In genomic region chr15:43509923-43510229, GRCh38 we compare ENCODE assay signal across 8 cellular contexts. TPM values are rescaled to one million over a fixed set of nuclear protein-coding genes. Genes with fewer than 3 reads are reported as not detected.
DNase-seq lines count a peak whose midpoint lies in the region; ATAC-seq and TF ChIP-seq lines count a peak whose summit lies in the region.

No MANE protein-coding gene starts in this region.

- no peak overlapping the region for H2BK5ac ChIP-seq in H9 (ENCODE audit: insufficient read length, low read length)

- intact Hi-C loops in heart left ventricle (cut with DNase I) (loop anchor here in 7 of 10 donors (1.0 to 10.0 kb wide), 5 partner anchors 15 to 68 kb away; partner anchors contain the start of gene TP53BP1 (in 5 of the 7)), posterior vena cava (cut with DNase I) (no loop called here)

- H3K27ac Mint-ChIP-seq in H9 = peak overlapping the region in 2 of 3 experiments; percentile 99 to 100; a peak in 5 of 7 replicates

- no peak overlapping the region for H3K4ac ChIP-seq in H9 (ENCODE audit: low read depth, low read length)

- H3K36me3 ChIP-seq in heart left ventricle (no peaks in the 10 kb centered on the region), skeletal muscle satellite cell (ENCODE audit: insufficient read depth, low read length) (no peaks in the 10 kb centered on the region)

- no peak overlapping the region for H3T11ph ChIP-seq in H9 (ENCODE audit: low read length)

- peaks cover 13% of the 10 kb centered on the region for H3K23me2 ChIP-seq in H9 (ENCODE audit: insufficient read length, low read depth, low read length, poor library complexity, severe bottlenecking)

- no peak overlapping the region for H3K56ac ChIP-seq in H9 (ENCODE audit: insufficient read length, low read depth, low read length)

- H3K79me2 ChIP-seq in H9 (ENCODE audit: insufficient read depth, low read length) = no peaks in the 10 kb centered on the region

- H2BK12ac ChIP-seq in H9 (ENCODE audit: insufficient read length, low read depth, low read length) = no peak overlapping the region

- no peak overlapping the region for H4K8ac ChIP-seq in H9 (replicated peaks; ENCODE audit: insufficient read length, low read depth, low read length)

- ATAC-seq in heart left ventricle = peak in 1 of 4 donors; percentile 0

- H3K4me2 ChIP-seq in H9 (ENCODE audit: insufficient read depth, insufficient read length, low read length) (peak overlapping the region; percentile 50), skeletal muscle satellite cell (ENCODE audit: low read length) (peak overlapping the region; percentile 87)

- no peak overlapping the region for H3K9ac ChIP-seq in H9 (ENCODE audit: extremely low read depth, insufficient read length, low read length)
- H3K9ac ChIP-seq in skeletal muscle satellite cell (ENCODE audit: low read depth, low read length) = peak overlapping the region; percentile 84

- DNase-seq in H9 (no peak), heart left ventricle (no peak), DMS153 (lab: John Stamatoyannopoulos, UW) (no peak), NAMALWA (ENCODE audit: low spot score) (no peak), posterior vena cava (ENCODE audit: low spot score) (no peak), NCI-H748 treated with DMSO at 0.1 percent for 48 hours (lab: John Stamatoyannopoulos, UW) (no peak)

- peak overlapping the region; percentile 65 for H3K4me3 ChIP-seq in WI38 (ENCODE audit: low read depth, low read length)
- H3K4me3 ChIP-seq in heart left ventricle = peak overlapping the region; percentile 44 to 74 (median 63)
- H3K4me3 ChIP-seq in skeletal muscle satellite cell (ENCODE audit: low read length) = peak overlapping the region; percentile 77

- H3K27me3 ChIP-seq in H9 (ENCODE audit: insufficient read depth, low read length) (peaks cover 12% of the 10 kb centered on the region; the same call in 1 of the 2 replicates), heart left ventricle (no peaks in the 10 kb centered on the region), skeletal muscle satellite cell (ENCODE audit: control insufficient read depth, insufficient read depth, low read length) (no peaks in the 10 kb centered on the region)

- no peak overlapping the region for H3K18ac ChIP-seq in H9 (ENCODE audit: insufficient read length, low read depth, low read length)

- H2AFZ ChIP-seq in H9 (ENCODE audit: low read length) = no peak overlapping the region

- H3K4me1 ChIP-seq in H9 (ENCODE audit: insufficient read depth, low read length) (no peaks in the 10 kb centered on the region), heart left ventricle (peaks cover 0 to 47% (median 31%) of the 10 kb centered on the region in 12 donors), skeletal muscle satellite cell (ENCODE audit: control insufficient read depth, insufficient read depth, low read length) (peaks cover 50% of the 10 kb centered on the region)

- no peak overlapping the region for H3K14ac ChIP-seq in H9 (ENCODE audit: insufficient read depth, low read length)

- no peak overlapping the region for H3K23ac ChIP-seq in H9 (ENCODE audit: insufficient read length, low read depth, low read length)

- no peaks in the 10 kb centered on the region for H3K9me3 Mint-ChIP-seq in H9

- peaks cover 16 to 42% of the 10 kb centered on the region in 2 experiments for H3K4me1 Mint-ChIP-seq in H9

- H2BK120ac ChIP-seq in H9 (ENCODE audit: low read depth, low read length, poor library complexity, severe bottlenecking) = no peak overlapping the region

- TF ChIP-seq POLR2A in heart left ventricle (IDR thresholded peaks at IDR 0.05) = no peak

- peak overlapping the region; percentile 75 to 93 for H3K4me3 Mint-ChIP-seq in H9

- H2BK15ac ChIP-seq in H9 (ENCODE audit: low read depth, low read length) = no peak overlapping the region

- no peak overlapping the region for H4K5ac ChIP-seq in H9 (ENCODE audit: insufficient read length, low read depth, low read length)

- H3K27ac ChIP-seq in H9 (ENCODE audit: insufficient read length, low read depth, low read length) = no peak overlapping the region
- peak overlapping the region; percentile 86 to 96 (median 92) for H3K27ac ChIP-seq in heart left ventricle

- no peak overlapping the region for H4K91ac ChIP-seq in H9 (ENCODE audit: insufficient read length, low read depth, low read length)

- no peaks in the 10 kb centered on the region for H3K79me1 ChIP-seq in H9 (ENCODE audit: insufficient read depth, low read depth, low read length, poor library complexity, severe bottlenecking)

- H2AK5ac ChIP-seq in H9 (ENCODE audit: insufficient read length, low read length) = no peak overlapping the region

- no peak overlapping the region for H2BK20ac ChIP-seq in H9 (ENCODE audit: low read depth, low read length, poor library complexity, severe bottlenecking)

- H3K36me3 Mint-ChIP-seq in H9 (ENCODE audit: insufficient read depth in 1 of 3, low read depth in 3 of 3) = no peaks in the 10 kb centered on the region

- H3K9me3 ChIP-seq in H9 (ENCODE audit: control insufficient read depth, low read depth, low read length) (no peaks in the 10 kb centered on the region), heart left ventricle (no peaks in the 10 kb centered on the region), skeletal muscle satellite cell (replicated peaks; ENCODE audit: low read length) (no peaks in the 10 kb centered on the region)

- TF ChIP-seq CTCF in H9 (conservative IDR thresholded peaks at IDR 0.05) (no peak), WI38 (IDR thresholded peaks at IDR 0.05; ENCODE audit: low read depth, low read length) (no peak), heart left ventricle (IDR thresholded peaks at IDR 0.05) (no peak)

- no peaks in the 10 kb centered on the region for H4K20me1 ChIP-seq in H9 (ENCODE audit: control insufficient read depth, insufficient read depth, insufficient read length)

- peaks cover 34% of the 10 kb centered on the region for H3K27me3 Mint-ChIP-seq in H9 (ENCODE audit: low read depth)

- no CpG with 5 or more reads among the region's 2 CpGs for WGBS in H9 (ENCODE audit: extremely low coverage, insufficient read length, low lambda C conversion rate)
- 14 to 24% (median 18%) methylated on average over 2 of the region's 2 CpGs for WGBS in heart left ventricle, 4 donors

RNA-seq across cellular contexts. Expression of gene MAP1A, which starts 7.5 kb away (rescaled TPM):
- total RNA-seq in H9 (2021) (2.5 TPM in 2 replicates), heart left ventricle (100 to 1,000 TPM in 1 of 9 donors, 10 to 100 TPM in 8; 24.3 to 146 (median 37.8) TPM), posterior vena cava (10 to 100 TPM; 66.8 to 67.7 TPM)
- polyA plus RNA-seq in heart left ventricle = 10 to 100 TPM in 1 of 2 donors, 1 to 10 TPM in 1; 6.0 to 21.0 TPM
- 50.4 and 61.4 TPM in 2 replicates for total RNA-seq in skeletal muscle satellite cell (2012; rRNA removed)

RNA-seq across cellular contexts. Expression of gene TP53BP1, which starts 16.9 kb away (rescaled TPM):
- total RNA-seq in H9 (2021) (74.5 and 81.5 TPM in 2 replicates), heart left ventricle (10 to 100 TPM; 22.7 to 34.4 (median 27.8) TPM), posterior vena cava (10 to 100 TPM; 30.5 to 35.7 TPM)
- 10 to 100 TPM in 1 of 2 donors, 1 to 10 TPM in 1; 7.4 to 18.9 TPM for polyA plus RNA-seq in heart left ventricle
- 41.5 and 55.0 TPM in 2 replicates for total RNA-seq in skeletal muscle satellite cell (2012; rRNA removed)

Comparison
In these comparisons a context has a peak if more than half of its experiments do, and no peak if none do; other contexts are left out.
1. intact Hi-C loops: an anchor here in heart left ventricle (1.0 to 10.0 kb wide); none called in posterior vena cava.